In genomic region chr6:35378281-35378680, GRCh38 we compare ENCODE assay signal across 34 cellular contexts.
"Had no signal": no experiment of that assay in that cellular context is flagged by ENCODE, and none has a peak within 500 bp of the region (broad histone marks: within the 10 kb centered on the region; RNA-seq: fewer than 3 reads in every experiment).

No MANE protein-coding gene starts in this region.

- H3K27me3 ChIP-seq: adrenal gland, ascending aorta, brain microvascular endothelial cell, colonic mucosa, gastrocnemius medialis, heart left ventricle had no signal

- DNase-seq: activated CD4-positive, alpha-beta memory T cell treated with anti-CD3 and anti-CD28 coated beads for 36 hours; activated CD4-positive, alpha-beta T cell treated with anti-CD3 and anti-CD28 coated beads for 36 hours; activated CD4-positive, alpha-beta T cell treated with anti-CD3 and anti-CD28 coated beads, Interleukin-2, amount 10 ng/mL, durations not matched to agents 24 days and 14 days; activated CD4-positive, CD25-positive, alpha-beta regulatory T cell; activated CD4-positive, CD25-positive, alpha-beta regulatory T cell treated with anti-CD3 and anti-CD28 coated beads, Interleukin-2, amount 50 U/mL, for 72 hours; activated CD8-positive, alpha-beta memory T cell treated with anti-CD3 and anti-CD28 coated beads, Interleukin-2, amount 10 ng/mL, durations not matched to agents 7 days and 5 days; activated CD8-positive, alpha-beta memory T cell treated with anti-CD3 and anti-CD28 coated beads, Interleukin-2, amount 50 U/mL, for 4 hours; activated CD8-positive, alpha-beta T cell treated with anti-CD3 and anti-CD28 coated beads, Interleukin-2, amount 10 ng/mL, durations not matched to agents 7 days and 5 days; activated effector memory CD4-positive, alpha-beta T cell treated with anti-CD3 and anti-CD28 coated beads, Interleukin-2, amount 50 U/mL, for 16 hours; activated naive CD4-positive, alpha-beta T cell treated with anti-CD3 and anti-CD28 coated beads for 36 hours; activated naive CD8-positive, alpha-beta T cell treated with anti-CD3 and anti-CD28 coated beads for 36 hours; activated naive CD8-positive, alpha-beta T cell treated with anti-CD3 and anti-CD28 coated beads, Interleukin-2, amount 50 U/mL, for 24 hours; activated T-cell treated with anti-CD3 and anti-CD28 coated beads, Interleukin-2, amount 50 U/mL, for 1 hour; activated T-cell treated with anti-CD3 and anti-CD28 coated beads, Interleukin-2, amount 50 U/mL, for 48 hours; adrenal gland; amygdala; brain microvascular endothelial cell; caudate nucleus; colonic mucosa; effector CD8-positive, alpha-beta T cell; foreskin fibroblast; gastrocnemius medialis; glutamatergic neuron; heart left ventricle; T-helper 1 cell; T-helper 17 cell; T1000; WERI-Rb-1 had no signal

- ATAC-seq: activated CD4-positive, alpha-beta T cell treated with anti-CD3 and anti-CD28 coated beads for 36 hours; activated CD8-positive, alpha-beta memory T cell treated with anti-CD3 and anti-CD28 coated beads, Interleukin-2, amount 10 ng/mL, durations not matched to agents 7 days and 5 days; activated CD8-positive, alpha-beta T cell treated with anti-CD3 and anti-CD28 coated beads, Interleukin-2, amount 10 ng/mL, durations not matched to agents 7 days and 5 days; activated naive CD8-positive, alpha-beta T cell treated with anti-CD3 and anti-CD28 coated beads, Interleukin-2, amount 50 U/mL, for 24 hours; esophagus mucosa; gastrocnemius medialis; heart left ventricle; T-helper 17 cell had no signal

- H3K9me3 ChIP-seq: adrenal gland, ascending aorta, colonic mucosa, gastrocnemius medialis, heart left ventricle had no signal

- H3K36me3 ChIP-seq: adrenal gland, ascending aorta, brain microvascular endothelial cell, colonic mucosa, gastrocnemius medialis had no signal

- H3K4me3 ChIP-seq: adrenal gland, ascending aorta, colonic mucosa, gastrocnemius medialis, heart left ventricle had no signal

- H3K27ac ChIP-seq: adrenal gland, brain microvascular endothelial cell, colonic mucosa, gastrocnemius medialis, heart left ventricle, WERI-Rb-1 had no signal

- H3K4me3 Mint-ChIP-seq: activated CD4-positive, alpha-beta memory T cell treated with anti-CD3 and anti-CD28 coated beads for 36 hours; activated CD4-positive, alpha-beta T cell treated with anti-CD3 and anti-CD28 coated beads for 36 hours; activated CD4-positive, alpha-beta T cell treated with anti-CD3 and anti-CD28 coated beads, Interleukin-2, amount 10 ng/mL, durations not matched to agents 24 days and 14 days; activated CD8-positive, alpha-beta memory T cell treated with anti-CD3 and anti-CD28 coated beads, Interleukin-2, amount 10 ng/mL, durations not matched to agents 7 days and 5 days; activated CD8-positive, alpha-beta T cell treated with anti-CD3 and anti-CD28 coated beads, Interleukin-2, amount 10 ng/mL, durations not matched to agents 7 days and 5 days; activated naive CD4-positive, alpha-beta T cell treated with anti-CD3 and anti-CD28 coated beads for 36 hours; activated naive CD8-positive, alpha-beta T cell treated with anti-CD3 and anti-CD28 coated beads for 36 hours; activated naive CD8-positive, alpha-beta T cell treated with anti-CD3 and anti-CD28 coated beads, Interleukin-2, amount 50 U/mL, for 24 hours; activated T-helper 1 cell treated with anti-CD3 and anti-CD28 coated beads, Interleukin-12 subunit alpha, Interleukin-12 subunit beta, Interleukin-2, Interleukin-4 antibody, amounts not matched to agents 30 ng/mL and 10 ng/mL and 1 ng/mL, durations not matched to agents 14 hours and 24 hours and 36 hours; T-helper 17 cell; T-helper 2 cell treated with Interferon-gamma antibody and Interleukin-4, amounts not matched to agents 5 μg/mL and 100 μg/mL, for 36 hours had no signal

- H3K9me3 Mint-ChIP-seq: activated CD4-positive, alpha-beta T cell treated with anti-CD3 and anti-CD28 coated beads, Interleukin-2, amount 10 ng/mL, durations not matched to agents 24 days and 14 days; activated naive CD4-positive, alpha-beta T cell treated with anti-CD3 and anti-CD28 coated beads, Interleukin-2, amount 50 U/mL, for 24 hours had no signal

- H3K27ac Mint-ChIP-seq: activated CD4-positive, alpha-beta memory T cell treated with anti-CD3 and anti-CD28 coated beads for 36 hours; activated CD4-positive, alpha-beta T cell treated with anti-CD3 and anti-CD28 coated beads for 36 hours; activated CD4-positive, alpha-beta T cell treated with anti-CD3 and anti-CD28 coated beads, Interleukin-2, amount 10 ng/mL, durations not matched to agents 24 days and 14 days; activated CD8-positive, alpha-beta memory T cell treated with anti-CD3 and anti-CD28 coated beads, Interleukin-2, amount 10 ng/mL, durations not matched to agents 7 days and 5 days; activated CD8-positive, alpha-beta T cell treated with anti-CD3 and anti-CD28 coated beads, Interleukin-2, amount 10 ng/mL, durations not matched to agents 7 days and 5 days; activated naive CD4-positive, alpha-beta T cell treated with anti-CD3 and anti-CD28 coated beads for 36 hours; activated naive CD4-positive, alpha-beta T cell treated with anti-CD3 and anti-CD28 coated beads, Interleukin-2, amount 50 U/mL, for 24 hours; activated naive CD8-positive, alpha-beta T cell treated with anti-CD3 and anti-CD28 coated beads for 36 hours; activated naive CD8-positive, alpha-beta T cell treated with anti-CD3 and anti-CD28 coated beads, Interleukin-2, amount 50 U/mL, for 24 hours; activated T-helper 1 cell treated with anti-CD3 and anti-CD28 coated beads, Interleukin-12 subunit alpha, Interleukin-12 subunit beta, Interleukin-2, Interleukin-4 antibody, amounts not matched to agents 30 ng/mL and 10 ng/mL and 1 ng/mL, durations not matched to agents 14 hours and 24 hours and 36 hours; activated T-helper 2 cell treated with anti-CD3 and anti-CD28 coated beads, Interferon-gamma antibody, Interleukin-2, Interleukin-4, amounts not matched to agents 10 μg/mL and 5 μg/mL and 100 μg/mL, durations not matched to agents 14 hours and 24 hours and 36 hours; T-helper 17 cell; T-helper 2 cell treated with Interferon-gamma antibody and Interleukin-4, amounts not matched to agents 5 μg/mL and 100 μg/mL, for 36 hours had no signal

- H3K27me3 Mint-ChIP-seq: activated CD4-positive, alpha-beta memory T cell treated with anti-CD3 and anti-CD28 coated beads for 36 hours; activated CD4-positive, alpha-beta T cell treated with anti-CD3 and anti-CD28 coated beads for 36 hours; activated CD4-positive, alpha-beta T cell treated with anti-CD3 and anti-CD28 coated beads, Interleukin-2, amount 10 ng/mL, durations not matched to agents 24 days and 14 days; activated CD8-positive, alpha-beta memory T cell treated with anti-CD3 and anti-CD28 coated beads, Interleukin-2, amount 10 ng/mL, durations not matched to agents 7 days and 5 days; activated naive CD4-positive, alpha-beta T cell treated with anti-CD3 and anti-CD28 coated beads, Interleukin-2, amount 50 U/mL, for 24 hours; activated naive CD8-positive, alpha-beta T cell treated with anti-CD3 and anti-CD28 coated beads for 36 hours; activated naive CD8-positive, alpha-beta T cell treated with anti-CD3 and anti-CD28 coated beads, Interleukin-2, amount 50 U/mL, for 24 hours; T-helper 17 cell had no signal

- H3K4me1 ChIP-seq: colonic mucosa had no signal
